In genomic region chr10:78458983-78459638, GRCh38 we compare ENCODE assay signal across 9 cellular contexts.
DNase-seq lines count a peak whose midpoint lies in the region; ATAC-seq, FAIRE-seq and TF ChIP-seq lines count a peak whose summit lies in the region.
"Had no signal": no experiment of that assay in that cellular context is flagged by ENCODE, and none has a peak within 500 bp of the region (broad histone marks: within the 10 kb centered on the region; RNA-seq: fewer than 3 reads in every experiment).

No MANE protein-coding gene starts in this region.

- H3K4me1 ChIP-seq in ACC112 (ENCODE audit: control insufficient read depth, insufficient read depth, low read length, unreplicated experiment): peaks cover 29% of the 10 kb centered on the region
- H3K4me1 ChIP-seq in psoas muscle: no peaks in the 10 kb centered on the region

- 96 to 98% (median 96%) methylated on average over 3 of the region's 3 CpGs for WGBS in psoas muscle, 3 donors

- peaks cover 34% of the 10 kb centered on the region for H3K27me3 Mint-ChIP-seq in HFFc6 (ENCODE audit: insufficient read depth)
- H3K27me3 Mint-ChIP-seq in activated naive CD4-positive, alpha-beta T cell treated with anti-CD3 and anti-CD28 coated beads, Interleukin-2, amount 10 ng/mL, durations not matched to agents 7 days and 5 days: peaks cover 3% of the 10 kb centered on the region
- H3K27me3 Mint-ChIP-seq in activated CD4-positive, alpha-beta memory T cell treated with anti-CD3 and anti-CD28 coated beads for 36 hours: peaks cover 8% of the 10 kb centered on the region

- ATAC-seq in psoas muscle: no peak

- peak; percentile 61 for DNase-seq in HFFc6
- DNase-seq in NCI-H748 (lab: John Stamatoyannopoulos, UW; ENCODE audit: unreplicated experiment): peak; percentile 93
- DNase-seq in fibroblast of pulmonary artery (ENCODE audit: low read depth): peak; percentile 82
- DNase-seq in activated naive CD4-positive, alpha-beta T cell treated with anti-CD3 and anti-CD28 coated beads, Interleukin-2, amount 10 ng/mL, durations not matched to agents 7 days and 5 days: no peak
- DNase-seq in GM12892 (ENCODE audit: insufficient read length): no peak
- DNase-seq in activated CD4-positive, alpha-beta memory T cell treated with anti-CD3 and anti-CD28 coated beads for 36 hours: no peak
- DNase-seq in psoas muscle: no peak

- H2AFZ ChIP-seq in ACC112 (ENCODE audit: low read length, unreplicated experiment): no peak overlapping the region

- CTCF ChIA-PET in activated naive CD4-positive, alpha-beta T cell treated with anti-CD3 and anti-CD28 coated beads, Interleukin-2, amount 10 ng/mL, durations not matched to agents 7 days and 5 days (lab: Charles Lee): no interaction called here
- CTCF ChIA-PET in activated CD4-positive, alpha-beta memory T cell treated with anti-CD3 and anti-CD28 coated beads for 36 hours (lab: Charles Lee): no interaction called here

- POLR2A ChIA-PET in activated CD4-positive, alpha-beta memory T cell treated with anti-CD3 and anti-CD28 coated beads for 36 hours (lab: Charles Lee): no interaction called here

- no peaks in the 10 kb centered on the region for H3K9me3 Mint-ChIP-seq in HFFc6
- no peaks in the 10 kb centered on the region for H3K9me3 Mint-ChIP-seq in activated naive CD4-positive, alpha-beta T cell treated with anti-CD3 and anti-CD28 coated beads, Interleukin-2, amount 10 ng/mL, durations not matched to agents 7 days and 5 days
- no peaks in the 10 kb centered on the region for H3K9me3 Mint-ChIP-seq in activated CD4-positive, alpha-beta memory T cell treated with anti-CD3 and anti-CD28 coated beads for 36 hours

- no peak overlapping the region for H3K27ac Mint-ChIP-seq in HFFc6
- H3K27ac Mint-ChIP-seq in activated naive CD4-positive, alpha-beta T cell treated with anti-CD3 and anti-CD28 coated beads, Interleukin-2, amount 10 ng/mL, durations not matched to agents 7 days and 5 days: no peak overlapping the region
- H3K27ac Mint-ChIP-seq in activated CD4-positive, alpha-beta memory T cell treated with anti-CD3 and anti-CD28 coated beads for 36 hours: no peak overlapping the region

- no peaks in the 10 kb centered on the region for H3K36me3 Mint-ChIP-seq in HFFc6 (ENCODE audit: low read depth)
- H3K36me3 Mint-ChIP-seq in activated naive CD4-positive, alpha-beta T cell treated with anti-CD3 and anti-CD28 coated beads, Interleukin-2, amount 10 ng/mL, durations not matched to agents 7 days and 5 days: no peaks in the 10 kb centered on the region
- no peaks in the 10 kb centered on the region for H3K36me3 Mint-ChIP-seq in activated CD4-positive, alpha-beta memory T cell treated with anti-CD3 and anti-CD28 coated beads for 36 hours

- no peak for FAIRE-seq in GM12892 (lab: Jason Lieb, UNC)

- H3K9me3 ChIP-seq in psoas muscle: no peaks in the 10 kb centered on the region
- H3K9me3 ChIP-seq: upper lobe of left lung had no signal

- H3K4me3 Mint-ChIP-seq in HFFc6: no peak overlapping the region; the same call in 1 of the 2 replicates
- no peak overlapping the region for H3K4me3 Mint-ChIP-seq in activated naive CD4-positive, alpha-beta T cell treated with anti-CD3 and anti-CD28 coated beads, Interleukin-2, amount 10 ng/mL, durations not matched to agents 7 days and 5 days
- no peak overlapping the region for H3K4me3 Mint-ChIP-seq in activated CD4-positive, alpha-beta memory T cell treated with anti-CD3 and anti-CD28 coated beads for 36 hours

- no peak for TF ChIP-seq POLR2A in GM12892 (IDR thresholded peaks at IDR 0.05; ENCODE audit: low read depth, low read length)

- no peak for TF ChIP-seq CTCF in HFFc6 (IDR thresholded peaks at IDR 0.05)
- no peak for TF ChIP-seq CTCF in fibroblast of pulmonary artery (IDR thresholded peaks at IDR 0.05; ENCODE audit: low read length, missing control alignments)
- no peak for TF ChIP-seq CTCF in psoas muscle (IDR thresholded peaks at IDR 0.05)

- H3K27ac ChIP-seq in ACC112 (ENCODE audit: low read depth, low read length) (peak overlapping the region; percentile 16; the same call in 1 of the 2 replicates), psoas muscle (no peak overlapping the region)
- H3K27ac ChIP-seq: upper lobe of left lung had no signal

- H3K36me3 ChIP-seq in ACC112 (ENCODE audit: insufficient read depth, low read length) (no peaks in the 10 kb centered on the region), psoas muscle (ENCODE audit: insufficient read depth in 1 of 2, low read depth in 1 of 2) (no peaks in the 10 kb centered on the region)
- H3K36me3 ChIP-seq: upper lobe of left lung had no signal

- intact Hi-C loops in activated CD4-positive, alpha-beta memory T cell treated with anti-CD3 and anti-CD28 coated beads for 36 hours (cut with micrococcal nuclease): no loop called here
- intact Hi-C loops in psoas muscle (cut with DNase I): no loop called here

- H3K4me1 Mint-ChIP-seq in HFFc6 (ENCODE audit: low read depth): peaks cover 26% of the 10 kb centered on the region
- no peaks in the 10 kb centered on the region for H3K4me1 Mint-ChIP-seq in activated naive CD4-positive, alpha-beta T cell treated with anti-CD3 and anti-CD28 coated beads, Interleukin-2, amount 10 ng/mL, durations not matched to agents 7 days and 5 days
- H3K4me1 Mint-ChIP-seq in activated CD4-positive, alpha-beta memory T cell treated with anti-CD3 and anti-CD28 coated beads for 36 hours (ENCODE audit: low read depth): no peaks in the 10 kb centered on the region

- H3K27me3 ChIP-seq in ACC112 (ENCODE audit: insufficient read depth, low read length): peaks cover 33% of the 10 kb centered on the region
- H3K27me3 ChIP-seq in psoas muscle (ENCODE audit: insufficient read depth in 3 of 3, low read length in 2 of 3): no peaks in the 10 kb centered on the region
- H3K27me3 ChIP-seq: upper lobe of left lung had no signal

- peak overlapping the region; percentile 32; the same call in 1 of the 2 replicates for H3K4me3 ChIP-seq in ACC112 (ENCODE audit: low read depth, low read length)
- H3K4me3 ChIP-seq in fibroblast of pulmonary artery (replicated peaks; ENCODE audit: low read depth, low read length): no peak overlapping the region
- no peak overlapping the region for H3K4me3 ChIP-seq in psoas muscle
- H3K4me3 ChIP-seq: upper lobe of left lung had no signal

- no peaks in the 10 kb centered on the region for H3K79me2 ChIP-seq in ACC112 (ENCODE audit: control insufficient read depth, insufficient read depth, low read length, unreplicated experiment)

Comparison
In these comparisons a context has a peak if more than half of its experiments do, and no peak if none do; other contexts are left out.
1. DNase-seq: peak in HFFc6 (single experiment), NCI-H748 (single experiment) and fibroblast of pulmonary artery (single experiment); none in activated naive CD4-positive, alpha-beta T cell treated with anti-CD3 and anti-CD28 coated beads, Interleukin-2, amount 10 ng/mL, durations not matched to agents 7 days and 5 days (single experiment), GM12892 (single experiment), activated CD4-positive, alpha-beta memory T cell treated with anti-CD3 and anti-CD28 coated beads for 36 hours (single experiment) and psoas muscle (0 of 2).